In genomic region chr6:69232506-69233194, GRCh38 we compare ENCODE assay signal across 1 cellular context.
TF ChIP-seq lines count a peak whose summit lies in the region.

No MANE protein-coding gene starts in this region.

TF ChIP-seq in HepG2, 621 proteins besides CTCF, POLR2A, EP300 and RAD21 (continued from another document and continues in another):
- peak; percentile 72; the same call in 1 of the 2 replicates for TF ChIP-seq ZNF776 (CRISPR knock-in tag; IDR thresholded peaks at IDR 0.05)
- no peak for TF ChIP-seq HDAC6 (IDR thresholded peaks at IDR 0.05; ENCODE audit: low read depth, low read length)
- peak; percentile 87; the same call in 1 of the 2 replicates for TF ChIP-seq SPEN (CRISPR knock-in tag; IDR thresholded peaks at IDR 0.05; ENCODE audit: low read depth)
- peak; percentile 98 for TF ChIP-seq CREB3 (CRISPR knock-in tag; IDR thresholded peaks at IDR 0.05)
- peak; percentile 97 for TF ChIP-seq ZNF441 (CRISPR knock-in tag; IDR thresholded peaks at IDR 0.05; ENCODE audit: borderline replicate concordance)
- TF ChIP-seq NFKB2 (CRISPR knock-in tag; IDR thresholded peaks at IDR 0.05; ENCODE audit: borderline replicate concordance), result peak; percentile 99
- peak; percentile 84; the same call in 1 of the 2 replicates for TF ChIP-seq ZBTB21 (CRISPR knock-in tag; IDR thresholded peaks at IDR 0.05)
- TF ChIP-seq U2AF2 (IDR thresholded peaks at IDR 0.05; ENCODE audit: low read depth, low read length), result no peak
- no peak for TF ChIP-seq PTBP1 (IDR thresholded peaks at IDR 0.05; ENCODE audit: low read depth, low read length, poor library complexity, severe bottlenecking)
- peak; percentile 91; the same call in 1 of the 2 replicates for TF ChIP-seq TP53 (CRISPR knock-in tag; conservative IDR thresholded peaks at IDR 0.05)
- no peak for TF ChIP-seq TRAFD1 (CRISPR knock-in tag; IDR thresholded peaks at IDR 0.05; ENCODE audit: borderline replicate concordance)
- no peak for TF ChIP-seq RNF2 (conservative IDR thresholded peaks at IDR 0.05; ENCODE audit: low read depth)
- TF ChIP-seq SMAD1 (CRISPR knock-in tag; IDR thresholded peaks at IDR 0.05; ENCODE audit: borderline replicate concordance, low read depth), result no peak
- TF ChIP-seq ZNF614 (CRISPR knock-in tag; IDR thresholded peaks at IDR 0.05; ENCODE audit: borderline replicate concordance), result peak; percentile 92; the same call in 1 of the 2 replicates
- peak; percentile 92; the same call in 1 of the 2 replicates for TF ChIP-seq MYNN (CRISPR knock-in tag; IDR thresholded peaks at IDR 0.05; ENCODE audit: low read depth)
- TF ChIP-seq PLRG1 (conservative IDR thresholded peaks at IDR 0.05), result no peak
- 0 out of 2 replicates have a peak, but pooled peaks have one; percentile 48 for TF ChIP-seq DR1 (CRISPR knock-in tag; IDR thresholded peaks at IDR 0.05)
- TF ChIP-seq HES4 (CRISPR knock-in tag; IDR thresholded peaks at IDR 0.05; ENCODE audit: borderline replicate concordance), result peak; percentile 98
- TF ChIP-seq ZBTB14 (CRISPR knock-in tag; IDR thresholded peaks at IDR 0.05), result peak; percentile 43; the same call in 1 of the 2 replicates
- peak; percentile 89; the same call in 1 of the 2 replicates for TF ChIP-seq ZNF784 (CRISPR knock-in tag; IDR thresholded peaks at IDR 0.05; ENCODE audit: borderline replicate concordance)
- no peak for TF ChIP-seq SMARCC2 (IDR thresholded peaks at IDR 0.05)
- TF ChIP-seq ATF4 (CRISPR knock-in tag; IDR thresholded peaks at IDR 0.05), result peak in 1 of 2 experiments; percentile 71; a peak in 2 of 4 replicates
- peak; percentile 76; the same call in 1 of the 2 replicates for TF ChIP-seq THAP11 (CRISPR knock-in tag; IDR thresholded peaks at IDR 0.05)
- peak; percentile 54; the same call in 1 of the 2 replicates for TF ChIP-seq NFATC3 (CRISPR knock-in tag; IDR thresholded peaks at IDR 0.05)
- no peak for TF ChIP-seq CC2D1A (CRISPR knock-in tag; IDR thresholded peaks at IDR 0.05)
- TF ChIP-seq ZNF577 (CRISPR knock-in tag; IDR thresholded peaks at IDR 0.05; ENCODE audit: borderline replicate concordance, low read depth), result 0 out of 2 replicates have a peak, but pooled peaks have one; percentile 57
- TF ChIP-seq GTF3A (CRISPR knock-in tag; conservative IDR thresholded peaks at IDR 0.05), result no peak
- TF ChIP-seq ZNF574 (CRISPR knock-in tag; IDR thresholded peaks at IDR 0.05), result peak; percentile 92
- peak; percentile 94 for TF ChIP-seq ZNF12 (CRISPR knock-in tag; IDR thresholded peaks at IDR 0.05)
- peak; percentile 78; the same call in 1 of the 2 replicates for TF ChIP-seq PRDM10 (CRISPR knock-in tag; IDR thresholded peaks at IDR 0.05; ENCODE audit: low read depth)
- TF ChIP-seq CREM (IDR thresholded peaks at IDR 0.05), result no peak
- TF ChIP-seq CREM (CRISPR knock-in tag; IDR thresholded peaks at IDR 0.05), result no peak
- TF ChIP-seq SOX5 (CRISPR knock-in tag; IDR thresholded peaks at IDR 0.05; ENCODE audit: borderline replicate concordance), result peak; percentile 72; the same call in 1 of the 2 replicates
- peak; percentile 96 for TF ChIP-seq MTF1 (CRISPR knock-in tag; IDR thresholded peaks at IDR 0.05)
- peak; percentile 90; the same call in 2 of the 3 replicates for TF ChIP-seq MXI1 (IDR thresholded peaks at IDR 0.05; ENCODE audit: borderline replicate concordance, low read depth, low read length)
- peak; percentile 78 for TF ChIP-seq ZBTB38 (CRISPR knock-in tag; IDR thresholded peaks at IDR 0.05)
- no peak for TF ChIP-seq ADNP (CRISPR knock-in tag; IDR thresholded peaks at IDR 0.05)
- TF ChIP-seq JDP2 (CRISPR knock-in tag; IDR thresholded peaks at IDR 0.05; ENCODE audit: borderline replicate concordance), result peak; percentile 72; the same call in 1 of the 2 replicates
- TF ChIP-seq ZBTB7A (CRISPR knock-in tag; IDR thresholded peaks at IDR 0.05), result peak; percentile 34; the same call in 1 of the 2 replicates
- TF ChIP-seq ZNF3 (CRISPR knock-in tag; IDR thresholded peaks at IDR 0.05), result peak; percentile 88
- no peak for TF ChIP-seq KAT2B (IDR thresholded peaks at IDR 0.05; ENCODE audit: borderline replicate concordance, low read depth, low read length)
- peak; percentile 93 for TF ChIP-seq SNAI1 (CRISPR knock-in tag; IDR thresholded peaks at IDR 0.05; ENCODE audit: borderline replicate concordance)
- TF ChIP-seq ZNF235 (CRISPR knock-in tag; IDR thresholded peaks at IDR 0.05; ENCODE audit: borderline replicate concordance), result peak; percentile 96
- TF ChIP-seq GATA4 (IDR thresholded peaks at IDR 0.05; ENCODE audit: borderline replicate concordance, low read depth), result no peak
- peak; percentile 50; the same call in 1 of the 2 replicates for TF ChIP-seq NFYC (CRISPR knock-in tag; IDR thresholded peaks at IDR 0.05)
- TF ChIP-seq MATR3 (CRISPR knock-in tag; IDR thresholded peaks at IDR 0.05), result no peak
- peak; percentile 93; the same call in 1 of the 2 replicates for TF ChIP-seq ZNF598 (CRISPR knock-in tag; IDR thresholded peaks at IDR 0.05; ENCODE audit: borderline replicate concordance)
- TF ChIP-seq ZNF230 (CRISPR knock-in tag; IDR thresholded peaks at IDR 0.05), result peak; percentile 84; the same call in 1 of the 2 replicates
- TF ChIP-seq JUND (CRISPR knock-in tag; IDR thresholded peaks at IDR 0.05), result 0 out of 2 replicates have a peak, but pooled peaks have one; percentile 2
- TF ChIP-seq ZNF674 (CRISPR knock-in tag; IDR thresholded peaks at IDR 0.05; ENCODE audit: low read depth), result peak; percentile 81; the same call in 1 of the 2 replicates
- TF ChIP-seq ZNF547 (CRISPR knock-in tag; IDR thresholded peaks at IDR 0.05), result peak; percentile 91
- TF ChIP-seq PRDM15 (CRISPR knock-in tag; IDR thresholded peaks at IDR 0.05), result peak; percentile 82
- no peak for TF ChIP-seq ZMYM2 (CRISPR knock-in tag; IDR thresholded peaks at IDR 0.05)
- no peak for TF ChIP-seq THYN1 (CRISPR knock-in tag; IDR thresholded peaks at IDR 0.05; ENCODE audit: borderline replicate concordance, low read depth)
- no peak for TF ChIP-seq RBM22 (optimal IDR thresholded peaks at IDR 0.05; ENCODE audit: low read length)
- TF ChIP-seq HDAC2 (CRISPR knock-in tag; IDR thresholded peaks at IDR 0.05), result peak; percentile 91
